In genomic region chr2:63488118-63488713, GRCh38 we compare ENCODE assay signal across 8 cellular contexts.
DNase-seq lines count a peak whose midpoint lies in the region; ATAC-seq, FAIRE-seq and TF ChIP-seq lines count a peak whose summit lies in the region.

No MANE protein-coding gene starts in this region.

- H3K27ac ChIP-seq in A549 (no peak overlapping the region), ovary (no peak overlapping the region)

- no peak for TF ChIP-seq EP300 in A549 (IDR thresholded peaks at IDR 0.05)
- no peak for TF ChIP-seq EP300 in ovary (IDR thresholded peaks at IDR 0.05)

- peak; percentile 68 to 76 for TF ChIP-seq RAD21 in A549 (conservative IDR thresholded peaks at IDR 0.05 in 1 of 2, IDR thresholded peaks at IDR 0.05 in 1 of 2)

- peak; percentile 92 for TF ChIP-seq CTCF in A549 (IDR thresholded peaks at IDR 0.05)
- peak in 1 of 3 donors; percentile 31 for TF ChIP-seq CTCF in ovary (IDR thresholded peaks at IDR 0.05)

- intact Hi-C loops in ovary (cut with DNase I), result no loop called here

- POLR2A ChIA-PET in A549 (lab: Yijun Ruan, JAX), result no interaction called here

- ATAC-seq in A549 (peak in 1 of 2 experiments; percentile 73; a peak in 3 of 6 replicates), HG02610 (IDR thresholded peaks at IDR 0.05; ENCODE audit: unreplicated experiment) (no peak)

- DNase-seq in A549 (ENCODE audit: low read depth in 1 of 2, low spot score in 1 of 2) (peak; percentile 8 to 48), EH (ENCODE audit: low read depth) (peak; percentile 42), NCI-H526 (lab: John Stamatoyannopoulos, UW) (peak; percentile 22 to 51), ovary (peak in 3 of 5 donors; percentile 18 to 43 (median 29)), NCI-H1436 (lab: John Stamatoyannopoulos, UW) (no peak), islet precursor cell (no peak)

- no peaks in the 10 kb centered on the region for H3K27me3 ChIP-seq in ovary

- H3K36me3 ChIP-seq in ovary, result no peaks in the 10 kb centered on the region

- H3K9me3 ChIP-seq in A549, result no peaks in the 10 kb centered on the region
- no peaks in the 10 kb centered on the region for H3K9me3 ChIP-seq in ovary

- H3K4me3 ChIP-seq in A549, result no peak overlapping the region
- H3K4me3 ChIP-seq in ovary, result no peak overlapping the region

- no peak overlapping the region for H3K4me2 ChIP-seq in A549

- 52% methylated on average over 2 of the region's 2 CpGs for WGBS in A549 (ENCODE audit: missing lambda C conversion rate)
- 60 to 66% (median 62%) methylated on average over 2 of the region's 2 CpGs for WGBS in ovary, 3 donors

- H3K4me1 ChIP-seq in A549 (no peaks in the 10 kb centered on the region), ovary (ENCODE audit: insufficient read depth) (no peaks in the 10 kb centered on the region)

- CTCF ChIA-PET in A549 (lab: Yijun Ruan, JAX), result interaction anchor here (0.6 to 4.2 kb wide), 20 partner anchors 7 to 1880 kb away, joined by 3 to 23 read pairs (median 4); partner anchors contain the start of gene MDH1

- FAIRE-seq in A549 (lab: Jason Lieb, UNC), result peak; percentile 67
- FAIRE-seq in endometrium (lab: Jason Lieb, UNC), result peak; percentile 64

- TF ChIP-seq POLR2A in A549 (IDR thresholded peaks at IDR 0.05; ENCODE audit: low read length) (no peak), ovary (IDR thresholded peaks at IDR 0.05) (no peak)

TF ChIP-seq in A549, 52 proteins besides CTCF, POLR2A, EP300 and RAD21:
- TF ChIP-seq TP53 (CRISPR knock-in tag; IDR thresholded peaks at IDR 0.05), result no peak
- TF ChIP-seq JUNB (IDR thresholded peaks at IDR 0.05), result no peak
- peak; percentile 70 for TF ChIP-seq SMC3 (IDR thresholded peaks at IDR 0.05)

Comparison
In these comparisons a context has a peak if more than half of its experiments do, and no peak if none do; other contexts are left out.
1. DNase-seq: peak in A549 (2 of 2), EH (single experiment), NCI-H526 (2 of 2) and ovary (3 of 5); none in NCI-H1436 (single experiment) and islet precursor cell (single experiment).